ENCODE assay signal across 16 cellular contexts in genomic region chr1:17520041-17520440, GRCh38. TPM values are rescaled to one million over a fixed set of nuclear protein-coding genes. Genes with fewer than 3 reads are reported as not detected.
DNase-seq lines count a peak whose midpoint lies in the region; FAIRE-seq and TF ChIP-seq lines count a peak whose summit lies in the region.
"Had no signal": no experiment of that assay in that cellular context is flagged by ENCODE, and none has a peak within 500 bp of the region (broad histone marks: within the 10 kb centered on the region; RNA-seq: fewer than 3 reads in every experiment).

No MANE protein-coding gene starts in this region.

- no peak for TF ChIP-seq EP300 in SK-N-SH (IDR thresholded peaks at IDR 0.05; ENCODE audit: borderline replicate concordance in 1 of 2, low read depth in 1 of 2, low read length in 1 of 2)

- H3K36me3 ChIP-seq in SK-N-SH (replicated peaks in 1 of 2; ENCODE audit: control insufficient read depth in 1 of 2, insufficient read depth in 2 of 2, low read length in 1 of 2), result no peaks in the 10 kb centered on the region
- no peaks in the 10 kb centered on the region for H3K36me3 ChIP-seq in kidney (ENCODE audit: control insufficient read depth in 1 of 2, insufficient read depth in 2 of 2, low read length in 2 of 2)
- H3K36me3 ChIP-seq: heart right ventricle had no signal

- H3K9ac ChIP-seq in H9 (ENCODE audit: extremely low read depth, insufficient read length, low read length) (no peak overlapping the region), SK-N-SH (no peak overlapping the region), kidney (ENCODE audit: low read length in 2 of 2) (peak overlapping the region in 1 of 2 donors; percentile 49)

- CTCF ChIA-PET in SK-N-SH (lab: Yijun Ruan, JAX), result interaction anchor here (0.6 to 3.6 kb wide), 4 partner anchors 13 to 1055 kb away, joined by 3 to 22 read pairs (median 12); no protein-coding TSS in a partner anchor
- CTCF ChIA-PET in GM10248 (lab: Yijun Ruan, JAX), result interaction anchor here (0.8 to 2.2 kb wide), 3 partner anchors 11 to 17 kb away, joined by 3 to 6 read pairs (median 3); no protein-coding TSS in a partner anchor

- no peak for TF ChIP-seq CTCF in H9 (conservative IDR thresholded peaks at IDR 0.05)
- TF ChIP-seq CTCF in SK-N-SH (IDR thresholded peaks at IDR 0.05), result no peak
- TF ChIP-seq CTCF in kidney (IDR thresholded peaks at IDR 0.05; ENCODE audit: borderline replicate concordance, extremely low read depth, insufficient read depth), result no peak
- TF ChIP-seq CTCF in GM10248 (IDR thresholded peaks at IDR 0.05; ENCODE audit: control extremely low read depth, extremely low read depth, low read depth, missing control alignments), result no peak

- no peak overlapping the region for H3K18ac ChIP-seq in H9 (ENCODE audit: insufficient read length, low read depth, low read length)

- H3K36me3 Mint-ChIP-seq in H9 (ENCODE audit: insufficient read depth in 1 of 3, low read depth in 3 of 3), result no peaks in the 10 kb centered on the region
- H3K36me3 Mint-ChIP-seq: activated naive CD4-positive, alpha-beta T cell treated with anti-CD3 and anti-CD28 coated beads, Interleukin-2, amount 50 U/mL, for 72 hours had no signal

- H3K4me1 ChIP-seq in H9 (ENCODE audit: insufficient read depth, low read length) (peaks cover 7% of the 10 kb centered on the region; the same call in 1 of the 2 replicates), SK-N-SH (ENCODE audit: control insufficient read depth in 1 of 2, insufficient read depth in 2 of 2, low read depth in 1 of 2, low read length in 1 of 2) (peaks cover 0 to 1% of the 10 kb centered on the region in 2 experiments; a peak in 1 of 4 replicates), kidney (ENCODE audit: control insufficient read depth in 1 of 2, insufficient read depth in 1 of 2, low read depth in 1 of 2, low read length in 2 of 2) (peaks cover 14 to 18% of the 10 kb centered on the region in 2 donors)
- H3K4me1 ChIP-seq: heart right ventricle had no signal

- no peak overlapping the region for H2BK12ac ChIP-seq in H9 (ENCODE audit: insufficient read length, low read depth, low read length)

- H3K4me3 Mint-ChIP-seq in H9, result no peak overlapping the region
- H3K4me3 Mint-ChIP-seq: T-helper 17 cell had no signal

- no peak overlapping the region for H3K4me2 ChIP-seq in H9 (ENCODE audit: insufficient read depth, insufficient read length, low read length)
- no peak overlapping the region for H3K4me2 ChIP-seq in SK-N-SH

- H3K27ac ChIP-seq in H9 (ENCODE audit: insufficient read length, low read depth, low read length), result no peak overlapping the region
- H3K27ac ChIP-seq in SK-N-SH (ENCODE audit: low read depth in 2 of 2, low read length in 1 of 2), result no peak overlapping the region
- peak overlapping the region; percentile 65 to 92 for H3K27ac ChIP-seq in kidney (ENCODE audit: low read depth in 2 of 2, low read length in 2 of 2)
- H3K27ac ChIP-seq: heart right ventricle had no signal

- H3K27me3 ChIP-seq in H9 (ENCODE audit: insufficient read depth, low read length), result no peaks in the 10 kb centered on the region
- H3K27me3 ChIP-seq in SK-N-SH (ENCODE audit: insufficient read depth), result no peaks in the 10 kb centered on the region

- no peak overlapping the region for H2BK5ac ChIP-seq in H9 (ENCODE audit: insufficient read length, low read length)

- POLR2A ChIA-PET in SK-N-SH (lab: Yijun Ruan, JAX) (no interaction called here), GM10248 (lab: Yijun Ruan, JAX) (no interaction called here)

- no peak overlapping the region for H3K4me3 ChIP-seq in SK-N-SH (ENCODE audit: low read depth in 2 of 2, low read length in 1 of 2)
- peak overlapping the region; percentile 36 to 44 for H3K4me3 ChIP-seq in kidney (ENCODE audit: low read length in 2 of 2)
- H3K4me3 ChIP-seq: heart right ventricle had no signal

- no peak overlapping the region for H3K4ac ChIP-seq in H9 (ENCODE audit: low read depth, low read length)

- no peak overlapping the region for H3K14ac ChIP-seq in H9 (ENCODE audit: insufficient read depth, low read length)

- no peak overlapping the region for H2AFZ ChIP-seq in H9 (ENCODE audit: low read length)
- no peak overlapping the region for H2AFZ ChIP-seq in SK-N-SH (ENCODE audit: low read depth)

- H3K23me2 ChIP-seq in H9 (ENCODE audit: insufficient read length, low read depth, low read length, poor library complexity, severe bottlenecking), result no peaks in the 10 kb centered on the region

- no peak overlapping the region for H4K5ac ChIP-seq in H9 (ENCODE audit: insufficient read length, low read depth, low read length)

- no peak overlapping the region for H4K8ac ChIP-seq in H9 (replicated peaks; ENCODE audit: insufficient read length, low read depth, low read length)

- no peak overlapping the region for H2BK20ac ChIP-seq in H9 (ENCODE audit: low read depth, low read length, poor library complexity, severe bottlenecking)

- H3F3A ChIP-seq in SK-N-SH (replicated peaks; ENCODE audit: insufficient read depth), result no peaks in the 10 kb centered on the region

- H3K79me1 ChIP-seq in H9 (ENCODE audit: insufficient read depth, low read depth, low read length, poor library complexity, severe bottlenecking), result no peaks in the 10 kb centered on the region

- no peak overlapping the region for H3T11ph ChIP-seq in H9 (ENCODE audit: low read length)

- H3K9me3 Mint-ChIP-seq in H9, result no peaks in the 10 kb centered on the region
- H3K9me3 Mint-ChIP-seq: activated naive CD4-positive, alpha-beta T cell treated with anti-CD3 and anti-CD28 coated beads, Interleukin-2, amount 50 U/mL, for 72 hours had no signal

- H3K23ac ChIP-seq in H9 (ENCODE audit: insufficient read length, low read depth, low read length), result no peak overlapping the region

- no peak for TF ChIP-seq RAD21 in SK-N-SH (IDR thresholded peaks at IDR 0.05; ENCODE audit: low read length)

- H2AK5ac ChIP-seq in H9 (ENCODE audit: insufficient read length, low read length), result no peak overlapping the region

- peak overlapping the region in 2 of 3 experiments; percentile 48 to 69; a peak in 3 of 7 replicates for H3K27ac Mint-ChIP-seq in H9
- H3K27ac Mint-ChIP-seq: activated naive CD4-positive, alpha-beta T cell treated with anti-CD3 and anti-CD28 coated beads, Interleukin-2, amount 50 U/mL, for 72 hours; T-helper 17 cell had no signal

- no peaks in the 10 kb centered on the region for H3K9me3 ChIP-seq in H9 (ENCODE audit: control insufficient read depth, low read depth, low read length)
- H3K9me3 ChIP-seq in SK-N-SH, result no peaks in the 10 kb centered on the region
- no peaks in the 10 kb centered on the region for H3K9me3 ChIP-seq in kidney (ENCODE audit: control insufficient read depth in 1 of 2, low read length in 2 of 2)
- H3K9me3 ChIP-seq: heart right ventricle had no signal

- no peaks in the 10 kb centered on the region for H3K27me3 Mint-ChIP-seq in H9 (ENCODE audit: low read depth)

- DNase-seq in H9 (no peak), SK-N-SH (no peak), kidney (peak; percentile 93), renal cortical epithelial cell (ENCODE audit: low read depth) (peak; percentile 63), KG1 (lab: John Stamatoyannopoulos, UW) (no peak), GM10248 (ENCODE audit: extremely low spot score) (no peak), NCI-H82 treated with DMSO at 0.1 percent for 48 hours (lab: John Stamatoyannopoulos, UW; ENCODE audit: unreplicated experiment) (no peak)
- DNase-seq in stimulated activated naive CD4-positive, alpha-beta T cell treated with Interleukin-2 at 50 U/mL for 16 hours (lab: John Stamatoyannopoulos, UW), result no peak
- DNase-seq: activated CD4-positive, alpha-beta T cell treated with anti-CD3 and anti-CD28 coated beads for 1 hour; activated CD8-positive, alpha-beta memory T cell treated with anti-CD3 and anti-CD28 coated beads, Interleukin-2, amount 50 U/mL, for 48 hours; caudate nucleus; heart right ventricle; left ventricle myocardium superior; NCI-H1105; T-helper 17 cell had no signal

- no peaks in the 10 kb centered on the region for H3K9me2 ChIP-seq in SK-N-SH

- H3K4me1 Mint-ChIP-seq in H9, result peaks cover 48 to 53% of the 10 kb centered on the region in 2 experiments

- no peak overlapping the region for H2BK15ac ChIP-seq in H9 (ENCODE audit: low read depth, low read length)

- no peaks in the 10 kb centered on the region for H3K79me2 ChIP-seq in H9 (ENCODE audit: insufficient read depth, low read length)
- no peaks in the 10 kb centered on the region for H3K79me2 ChIP-seq in SK-N-SH (ENCODE audit: insufficient read depth)

- intact Hi-C loops in kidney (cut with DNase I), result no loop called here

- no peak overlapping the region for H3K56ac ChIP-seq in H9 (ENCODE audit: insufficient read length, low read depth, low read length)

- WGBS in H9 (ENCODE audit: extremely low coverage, insufficient read length, low lambda C conversion rate), result no CpG with 5 or more reads among the region's 12 CpGs
- 76% methylated on average over 10 of the region's 12 CpGs for WGBS in SK-N-SH (ENCODE audit: low lambda C conversion rate)

- no peak for FAIRE-seq in kidney (lab: Jason Lieb, UNC)

- no peak overlapping the region for H4K91ac ChIP-seq in H9 (ENCODE audit: insufficient read length, low read depth, low read length)

- H2BK120ac ChIP-seq in H9 (ENCODE audit: low read depth, low read length, poor library complexity, severe bottlenecking), result no peak overlapping the region

- H4K20me1 ChIP-seq in H9 (ENCODE audit: control insufficient read depth, insufficient read depth, insufficient read length), result no peaks in the 10 kb centered on the region
- no peaks in the 10 kb centered on the region for H4K20me1 ChIP-seq in SK-N-SH (ENCODE audit: insufficient read depth)

TF ChIP-seq in SK-N-SH, 30 proteins besides CTCF, POLR2A, EP300 and RAD21 (continues in another document):
- TF ChIP-seq ZBTB33 (IDR thresholded peaks at IDR 0.05; ENCODE audit: borderline replicate concordance, low read depth), result no peak

RNA-seq across cellular contexts. Expression of gene ARHGEF10L, which starts 19.5 kb away (rescaled TPM):
- total RNA-seq in H9 (2021), result 20.2 and 21.4 TPM in 2 replicates
- polyA plus RNA-seq in SK-N-SH (2012; rRNA removed), result 12.5 and 12.6 TPM in 2 replicates
- polyA plus RNA-seq in SK-N-SH (2012; cell fraction: cytosol; rRNA removed), result 3.7 and 6.3 TPM in 2 replicates
- 35.6 and 35.9 TPM in 2 replicates for polyA plus RNA-seq in SK-N-SH (2012; cell fraction: nucleus; rRNA removed)
- total RNA-seq in kidney, result 91.9 TPM
- polyA plus RNA-seq in kidney (ENCODE audit: insufficient read depth, low read depth, low replicate concordance), result 40.8 TPM
- total RNA-seq in renal cortical epithelial cell, result 16.0 and 51.2 TPM in 2 replicates
- total RNA-seq: activated naive CD4-positive, alpha-beta T cell treated with anti-CD3 and anti-CD28 coated beads, Interleukin-2, amount 50 U/mL, for 72 hours had no signal

Comparison
In these comparisons a context has a peak if more than half of its experiments do, and no peak if none do; other contexts are left out.
1. DNase-seq: peak in kidney (single experiment) and renal cortical epithelial cell (single experiment); none in H9 (single experiment), SK-N-SH (single experiment), stimulated activated naive CD4-positive, alpha-beta T cell treated with Interleukin-2 at 50 U/mL for 16 hours (single experiment), KG1 (single experiment), GM10248 (single experiment) and NCI-H82 treated with DMSO at 0.1 percent for 48 hours (single experiment).
2. H3K27ac ChIP-seq: peak in kidney (2 of 2); none in H9 (single experiment) and SK-N-SH (0 of 2).
3. H3K4me3 ChIP-seq: peak in kidney (2 of 2); none in SK-N-SH (0 of 2).